8 cellular contexts compared by ENCODE assay signal in the genomic region with DNA sequence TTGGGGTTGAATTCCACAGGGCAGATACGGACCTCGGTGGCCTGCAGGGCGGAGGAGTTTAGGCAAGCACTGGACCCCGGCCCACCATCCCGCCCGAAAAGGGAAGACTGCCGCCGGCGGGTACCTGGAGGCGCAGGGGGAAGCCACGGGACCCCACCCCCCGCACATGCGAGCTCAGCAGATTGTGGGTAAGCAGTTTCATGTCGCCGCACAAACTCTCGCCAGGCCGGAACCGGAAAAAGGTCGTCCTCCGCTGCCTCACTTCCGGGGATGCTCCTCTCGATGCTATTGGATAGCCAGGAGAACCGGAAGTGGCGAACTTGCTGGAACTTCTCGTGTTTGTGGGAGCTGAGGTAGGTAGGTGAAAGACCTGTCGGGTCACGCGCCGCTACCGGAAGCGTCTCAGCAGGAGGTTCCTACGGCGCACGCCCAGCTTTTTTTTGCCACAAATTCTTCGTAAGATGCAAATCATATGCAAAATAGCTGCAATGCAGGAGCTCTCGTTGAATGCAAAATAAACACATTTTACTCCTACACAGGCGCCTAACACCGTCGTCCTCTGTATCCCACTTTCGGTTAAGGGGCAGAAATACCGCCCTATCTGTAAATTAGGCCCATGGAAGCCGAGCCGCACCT.
A peak's percentile ranks its signal among the peaks of the same experiment; 100 is the strongest.
DNase-seq lines count a peak whose midpoint lies in the region; ATAC-seq lines count a peak whose summit lies in the region.

A gene (minus strand): TSS at position 235 of the 636 bp plus-strand sequence. CDS start 33 bp downstream, at position 202.

- DNase-seq in AG08396 (ENCODE audit: low spot score) (peak; percentile 92), NCI-H446 treated with DMSO at 0.1 percent for 48 hours (lab: John Stamatoyannopoulos, UW) (peak; percentile 97), cerebellar cortex (ENCODE audit: low spot score) (peak; percentile 99), islet precursor cell (peak; percentile 99)
- peak; percentile 80 to 90 for DNase-seq in stimulated activated CD4-positive, alpha-beta T cell treated with anti-CD3 and anti-CD28 coated beads, Interleukin-15, amount 100 ng/mL, for 1 hour (ENCODE audit: low read depth in 1 of 2, low spot score in 1 of 2)

- ATAC-seq in GM19023 (IDR thresholded peaks at IDR 0.05; ENCODE audit: unreplicated experiment), result peak; percentile 65
- ATAC-seq in HG03342 (IDR thresholded peaks at IDR 0.05; ENCODE audit: unreplicated experiment), result peak; percentile 60
- peak; percentile 82 to 84 for ATAC-seq in activated CD4-positive, CD25-positive, alpha-beta regulatory T cell treated with anti-CD3 and anti-CD28 coated beads, Interleukin-2, amount 50 U/mL, for 24 hours

Comparison
In these comparisons a context has a peak if more than half of its experiments do, and no peak if none do; other contexts are left out.
1. Peak in every context shown above with its lines: DNase-seq and ATAC-seq.